ENCODE assay signal across 19 cellular contexts in genomic region chr3:71228156-71228885, GRCh38.
A peak's percentile ranks its signal among the peaks of the same experiment; 100 is the strongest.
DNase-seq lines count a peak whose midpoint lies in the region; ATAC-seq and TF ChIP-seq lines count a peak whose summit lies in the region.
"Had no signal": no experiment of that assay in that cellular context is flagged by ENCODE, and none has a peak within 500 bp of the region (broad histone marks: within the 10 kb centered on the region; RNA-seq: fewer than 3 reads in every experiment).

No MANE protein-coding gene starts in this region.

- H3K36me3 ChIP-seq in ascending aorta (no peaks in the 10 kb centered on the region), MM.1S (replicated peaks; ENCODE audit: insufficient read depth, low read length) (no peaks in the 10 kb centered on the region)
- H3K36me3 ChIP-seq: breast epithelium, SJCRH30, upper lobe of right lung had no signal

- H3K27ac ChIP-seq in ascending aorta, result peak overlapping the region; percentile 87 to 88
- no peak overlapping the region for H3K27ac ChIP-seq in MM.1S (ENCODE audit: low read length)
- H3K27ac ChIP-seq: breast epithelium, dorsolateral prefrontal cortex, SJCRH30, upper lobe of right lung had no signal

- no peak overlapping the region for H3K9ac ChIP-seq in MM.1S (ENCODE audit: low read length)

- intact Hi-C loops in ascending aorta (cut with DNase I), result loop anchor here (5.0 kb wide), 4 partner anchors 61 to 354 kb away; partner anchors contain the start of gene FOXP1

- no peak overlapping the region for H3K4me2 ChIP-seq in MM.1S (ENCODE audit: low read depth, low read length)

- peaks cover 0 to 33% of the 10 kb centered on the region in 2 donors for H3K4me1 ChIP-seq in ascending aorta
- no peaks in the 10 kb centered on the region for H3K4me1 ChIP-seq in MM.1S (ENCODE audit: low read length)
- H3K4me1 ChIP-seq: breast epithelium, SJCRH30, upper lobe of right lung had no signal

- H3K27ac Mint-ChIP-seq in stimulated activated naive CD8-positive, alpha-beta T cell treated with anti-CD3 and anti-CD28 coated beads, Interleukin-15, amount 100 ng/mL, for 72 hours, result peak overlapping the region in 1 of 2 donors; percentile 19

- no peaks in the 10 kb centered on the region for H3K27me3 Mint-ChIP-seq in activated T-cell treated with anti-CD3 and anti-CD28 coated beads, Interleukin-2, amount 50 U/mL, for 4 hours (ENCODE audit: low read depth)
- H3K27me3 Mint-ChIP-seq in stimulated activated naive CD8-positive, alpha-beta T cell treated with anti-CD3 and anti-CD28 coated beads, Interleukin-15, amount 100 ng/mL, for 72 hours, result no peaks in the 10 kb centered on the region

- H3K79me2 ChIP-seq in MM.1S (ENCODE audit: low read length), result no peaks in the 10 kb centered on the region

- ATAC-seq in activated T-cell treated with anti-CD3 and anti-CD28 coated beads, Interleukin-2, amount 50 U/mL, for 4 hours, result no peak
- no peak for ATAC-seq in stimulated activated naive CD8-positive, alpha-beta T cell treated with anti-CD3 and anti-CD28 coated beads, Interleukin-15, amount 100 ng/mL, for 72 hours
- ATAC-seq in GM18519 (IDR thresholded peaks at IDR 0.05; ENCODE audit: low FRiP score, unreplicated experiment), result no peak
- ATAC-seq: esophagus mucosa had no signal

- no peaks in the 10 kb centered on the region for H3K9me2 ChIP-seq in MM.1S (replicated peaks; ENCODE audit: insufficient read depth, low read length)

- H3K4me3 ChIP-seq in ascending aorta, result no peak overlapping the region
- H3K4me3 ChIP-seq in MM.1S (ENCODE audit: low read length), result no peak overlapping the region
- H3K4me3 ChIP-seq: breast epithelium, dorsolateral prefrontal cortex, SJCRH30, upper lobe of right lung had no signal

- H3K4me1 Mint-ChIP-seq in activated T-cell treated with anti-CD3 and anti-CD28 coated beads, Interleukin-2, amount 50 U/mL, for 4 hours (ENCODE audit: low read depth), result peaks cover 73% of the 10 kb centered on the region
- peaks cover 97% of the 10 kb centered on the region for H3K4me1 Mint-ChIP-seq in stimulated activated naive CD8-positive, alpha-beta T cell treated with anti-CD3 and anti-CD28 coated beads, Interleukin-15, amount 100 ng/mL, for 72 hours

- DNase-seq in activated T-cell treated with anti-CD3 and anti-CD28 coated beads, Interleukin-2, amount 50 U/mL, for 4 hours, result no peak
- DNase-seq in activated T-cell treated with anti-CD3 and anti-CD28 coated beads for 4 hours (no peak), NCI-H2081 (lab: John Stamatoyannopoulos, UW) (peak; percentile 38 to 79), ascending aorta (ENCODE audit: low spot score in 2 of 2) (no peak), NCI-H2196 treated with DMSO at 0.1 percent for 48 hours (lab: John Stamatoyannopoulos, UW; ENCODE audit: unreplicated experiment) (no peak), MM.1S (no peak)
- no peak for DNase-seq in stimulated activated naive CD8-positive, alpha-beta T cell treated with anti-CD3 and anti-CD28 coated beads, Interleukin-15, amount 100 ng/mL, for 72 hours
- DNase-seq: activated gamma-delta T cell; dorsolateral prefrontal cortex; mesenchymal stem cell; NCI-H446; SJCRH30; stimulated activated CD4-positive, alpha-beta T cell treated with anti-CD3 and anti-CD28 coated beads, Interleukin-2, amount 100 ng/mL, for 48 hours; stimulated activated CD8-positive, alpha-beta memory T cell treated with anti-CD3 and anti-CD28 coated beads, Interleukin-4, amount 100 ng/mL, for 48 hours; T1000; upper lobe of right lung had no signal

- H2AFZ ChIP-seq in MM.1S (ENCODE audit: low read length), result no peak overlapping the region

- H3K9me3 Mint-ChIP-seq in activated T-cell treated with anti-CD3 and anti-CD28 coated beads, Interleukin-2, amount 50 U/mL, for 4 hours, result peaks cover 3% of the 10 kb centered on the region
- no peaks in the 10 kb centered on the region for H3K9me3 Mint-ChIP-seq in stimulated activated naive CD8-positive, alpha-beta T cell treated with anti-CD3 and anti-CD28 coated beads, Interleukin-15, amount 100 ng/mL, for 72 hours

- H3K4me3 Mint-ChIP-seq in activated T-cell treated with anti-CD3 and anti-CD28 coated beads, Interleukin-2, amount 50 U/mL, for 4 hours, result peak overlapping the region; percentile 80
- peak overlapping the region; percentile 36 to 80 for H3K4me3 Mint-ChIP-seq in stimulated activated naive CD8-positive, alpha-beta T cell treated with anti-CD3 and anti-CD28 coated beads, Interleukin-15, amount 100 ng/mL, for 72 hours

- TF ChIP-seq CTCF in ascending aorta (IDR thresholded peaks at IDR 0.05) (no peak), MM.1S (IDR thresholded peaks at IDR 0.05; ENCODE audit: low read length) (no peak)

- no peaks in the 10 kb centered on the region for H3F3A ChIP-seq in MM.1S (ENCODE audit: insufficient read depth, low read length)

- peaks cover 14% of the 10 kb centered on the region for H3K36me3 Mint-ChIP-seq in activated T-cell treated with anti-CD3 and anti-CD28 coated beads, Interleukin-2, amount 50 U/mL, for 4 hours (ENCODE audit: insufficient read depth)

- H3K27me3 ChIP-seq in ascending aorta, result no peaks in the 10 kb centered on the region
- H3K27me3 ChIP-seq in MM.1S (replicated peaks; ENCODE audit: insufficient read depth, low read length), result no peaks in the 10 kb centered on the region
- H3K27me3 ChIP-seq: breast epithelium, dorsolateral prefrontal cortex, SJCRH30, upper lobe of right lung had no signal

- no peaks in the 10 kb centered on the region for H4K20me1 ChIP-seq in MM.1S (ENCODE audit: insufficient read depth, low read length)

- H3K9me3 ChIP-seq in ascending aorta (no peaks in the 10 kb centered on the region), MM.1S (replicated peaks; ENCODE audit: insufficient read depth, low read length) (no peaks in the 10 kb centered on the region)
- H3K9me3 ChIP-seq: breast epithelium, SJCRH30, upper lobe of right lung had no signal

Comparison
In these comparisons a context has a peak if more than half of its experiments do, and no peak if none do; other contexts are left out.
1. DNase-seq: peak in NCI-H2081 (2 of 2); none in activated T-cell treated with anti-CD3 and anti-CD28 coated beads, Interleukin-2, amount 50 U/mL, for 4 hours (single experiment), activated T-cell treated with anti-CD3 and anti-CD28 coated beads for 4 hours (single experiment), ascending aorta (0 of 2), stimulated activated naive CD8-positive, alpha-beta T cell treated with anti-CD3 and anti-CD28 coated beads, Interleukin-15, amount 100 ng/mL, for 72 hours (0 of 2), NCI-H2196 treated with DMSO at 0.1 percent for 48 hours (single experiment) and MM.1S (single experiment).